In genomic region chr18:13219012-13219396, GRCh38 we compare ENCODE assay signal across 9 cellular contexts. TPM values are rescaled to one million over a fixed set of nuclear protein-coding genes. Genes with fewer than 3 reads are reported as not detected.
DNase-seq lines count a peak whose midpoint lies in the region; ATAC-seq and TF ChIP-seq lines count a peak whose summit lies in the region.
"Had no signal": no experiment of that assay in that cellular context is flagged by ENCODE, and none has a peak within 500 bp of the region (broad histone marks: within the 10 kb centered on the region; RNA-seq: fewer than 3 reads in every experiment).

No MANE protein-coding gene starts in this region.

- no peak overlapping the region for H3K27ac ChIP-seq in CD8-positive, alpha-beta memory T cell (ENCODE audit: low read depth, low read length)
- H3K27ac ChIP-seq in RWPE2 (ENCODE audit: poor library complexity, severe bottlenecking), result no peak overlapping the region
- peak overlapping the region; percentile 83 for H3K27ac ChIP-seq in right cardiac atrium (ENCODE audit: low read length)

- POLR2A ChIA-PET in CD8-positive, alpha-beta memory T cell (lab: Charles Lee), result no interaction called here

- peak overlapping the region; percentile 39 to 86 (median 64) for H3K4me3 Mint-ChIP-seq in CD8-positive, alpha-beta memory T cell
- H3K4me3 Mint-ChIP-seq in progenitor cell of endocrine pancreas (ENCODE audit: low read depth), result peak overlapping the region; percentile 72
- H3K4me3 Mint-ChIP-seq: HFFc6 had no signal

- H3K4me3 ChIP-seq in CD8-positive, alpha-beta memory T cell (ENCODE audit: low read length), result peak overlapping the region; percentile 49
- H3K4me3 ChIP-seq in RWPE2 (ENCODE audit: severe bottlenecking), result peak overlapping the region; percentile 43
- peak overlapping the region; percentile 95 for H3K4me3 ChIP-seq in right cardiac atrium (ENCODE audit: low read length)

- ATAC-seq in RWPE2 (ENCODE audit: low read depth) (no peak), right cardiac atrium (no peak), esophagus mucosa (no peak)

- intact Hi-C loops in right cardiac atrium (cut with DNase I), result loop anchor here (5.0 to 10.0 kb wide), 8 partner anchors 158 to 583 kb away; no protein-coding TSS in a partner anchor

- peaks cover 10 to 23% (median 20%) of the 10 kb centered on the region in 3 donors for H3K4me1 Mint-ChIP-seq in CD8-positive, alpha-beta memory T cell
- H3K4me1 Mint-ChIP-seq in progenitor cell of endocrine pancreas (ENCODE audit: low read depth), result peaks cover 19% of the 10 kb centered on the region

- peaks cover 5% of the 10 kb centered on the region for H3K27me3 ChIP-seq in CD8-positive, alpha-beta memory T cell (ENCODE audit: insufficient read depth, low read length, poor library complexity, severe bottlenecking)
- peaks cover 69% of the 10 kb centered on the region for H3K27me3 ChIP-seq in RWPE2 (ENCODE audit: insufficient read depth, poor library complexity, severe bottlenecking)
- no peaks in the 10 kb centered on the region for H3K27me3 ChIP-seq in right cardiac atrium (ENCODE audit: control insufficient read depth, insufficient read depth)

- H3K9me3 ChIP-seq in CD8-positive, alpha-beta memory T cell (ENCODE audit: low read length), result no peaks in the 10 kb centered on the region
- H3K9me3 ChIP-seq in RWPE2 (ENCODE audit: severe bottlenecking) (no peaks in the 10 kb centered on the region), right cardiac atrium (ENCODE audit: control insufficient read depth, low read length) (no peaks in the 10 kb centered on the region)

- TF ChIP-seq CTCF in RWPE2 (IDR thresholded peaks at IDR 0.05; ENCODE audit: poor library complexity, severe bottlenecking) (no peak), progenitor cell of endocrine pancreas (IDR thresholded peaks at IDR 0.05; ENCODE audit: unreplicated experiment) (no peak)

- H3K36me3 Mint-ChIP-seq in CD8-positive, alpha-beta memory T cell, result no peaks in the 10 kb centered on the region
- H3K36me3 Mint-ChIP-seq in progenitor cell of endocrine pancreas (ENCODE audit: insufficient read depth), result no peaks in the 10 kb centered on the region

- H3K36me3 ChIP-seq in CD8-positive, alpha-beta memory T cell (ENCODE audit: insufficient read depth, low read length), result no peaks in the 10 kb centered on the region
- no peaks in the 10 kb centered on the region for H3K36me3 ChIP-seq in RWPE2 (ENCODE audit: low read depth)

- CTCF ChIA-PET in CD8-positive, alpha-beta memory T cell (lab: Charles Lee), result interaction anchor here (1.0 to 1.4 kb wide), 3 partner anchors 315 to 396 kb away, joined by 3 read pairs; no protein-coding TSS in a partner anchor

- WGBS in right cardiac atrium, result 16% methylated on average over 14 of the region's 14 CpGs

- H3K27ac Mint-ChIP-seq in CD8-positive, alpha-beta memory T cell, result no peak overlapping the region
- H3K27ac Mint-ChIP-seq in progenitor cell of endocrine pancreas, result no peak overlapping the region
- H3K27ac Mint-ChIP-seq: HFFc6 had no signal

- H3K27me3 Mint-ChIP-seq in CD8-positive, alpha-beta memory T cell, result peaks cover 22 to 73% of the 10 kb centered on the region in 2 donors
- H3K27me3 Mint-ChIP-seq in progenitor cell of endocrine pancreas, result peaks cover 60% of the 10 kb centered on the region

- H3K4me1 ChIP-seq in CD8-positive, alpha-beta memory T cell (ENCODE audit: insufficient read depth, low read length), result peaks cover 22% of the 10 kb centered on the region
- H3K4me1 ChIP-seq in RWPE2 (ENCODE audit: insufficient read depth, poor library complexity, severe bottlenecking), result no peaks in the 10 kb centered on the region
- H3K4me1 ChIP-seq in right cardiac atrium (ENCODE audit: control insufficient read depth, insufficient read depth, low read length), result peaks cover 26% of the 10 kb centered on the region

- no peak for DNase-seq in CD8-positive, alpha-beta memory T cell
- DNase-seq in RWPE2 (ENCODE audit: low spot score), result no peak
- DNase-seq in right cardiac atrium, result no peak
- DNase-seq in progenitor cell of endocrine pancreas (ENCODE audit: low spot score, unreplicated experiment), result no peak
- no peak for DNase-seq in activated CD4-positive, CD25-positive, alpha-beta regulatory T cell treated with anti-CD3 and anti-CD28 coated beads, Interleukin-2, amount 50 U/mL, for 72 hours
- no peak for DNase-seq in GDM1 (lab: John Stamatoyannopoulos, UW)
- no peak for DNase-seq in NCI-H510A treated with DMSO at 0.1 percent for 48 hours (lab: John Stamatoyannopoulos, UW)
- DNase-seq: HFFc6 had no signal

- no peaks in the 10 kb centered on the region for H3K9me3 Mint-ChIP-seq in CD8-positive, alpha-beta memory T cell
- no peaks in the 10 kb centered on the region for H3K9me3 Mint-ChIP-seq in progenitor cell of endocrine pancreas (ENCODE audit: low read depth)
- H3K9me3 Mint-ChIP-seq: HFFc6 had no signal

RNA-seq across cellular contexts. Expression of gene LDLRAD4, which starts 0.4 kb away (rescaled TPM):
- 10 to 100 TPM; 27.3 to 30.4 TPM for total RNA-seq in CD8-positive, alpha-beta memory T cell
- 8.1 TPM for polyA plus RNA-seq in CD8-positive, alpha-beta memory T cell
- total RNA-seq in right cardiac atrium (100 to 1,000 TPM in 1 of 4 donors, 10 to 100 TPM in 3; 46.6 to 159 (median 70.0) TPM), progenitor cell of endocrine pancreas (3.4 and 3.8 TPM in 2 replicates), esophagus mucosa (3.0 TPM)
- polyA plus RNA-seq in right cardiac atrium, result 25.7 TPM
- total RNA-seq: HFFc6 had no signal

Comparison
In these comparisons a context has a peak if more than half of its experiments do, and no peak if none do; other contexts are left out.
1. H3K4me3 ChIP-seq: peak in every context shown above with its lines; median percentile 95 in right cardiac atrium; 49 in CD8-positive, alpha-beta memory T cell; 43 in RWPE2.